18 cellular contexts compared by ENCODE assay signal in genomic region chr9:104842698-104843097, GRCh38.
A peak's percentile ranks its signal among the peaks of the same experiment; 100 is the strongest.
DNase-seq lines count a peak whose midpoint lies in the region; ATAC-seq and TF ChIP-seq lines count a peak whose summit lies in the region.
"Had no signal": no experiment of that assay in that cellular context is flagged by ENCODE, and none has a peak within 500 bp of the region (broad histone marks: within the 10 kb centered on the region; RNA-seq: fewer than 3 reads in every experiment).

No MANE protein-coding gene starts in this region.

- peaks cover 15% of the 10 kb centered on the region for H3K9me1 ChIP-seq in IMR-90 (ENCODE audit: insufficient read depth, low read length)

- in situ Hi-C loops in IMR-90 (cut with MboI; ENCODE audit: low sequenced_read_pairs) (no loop called here), mammary epithelial cell (cut with MboI; ENCODE audit: low sequenced_read_pairs in 2 of 2) (no loop called here)

- H3K9ac ChIP-seq in IMR-90 (ENCODE audit: low read depth, low read length) (no peak overlapping the region), mammary epithelial cell (ENCODE audit: insufficient read depth, low read length) (no peak overlapping the region)
- H3K9ac ChIP-seq: BLaER1 had no signal

- H3K18ac ChIP-seq in IMR-90 (ENCODE audit: low read depth, low read length), result no peak overlapping the region

- H3K27me3 Mint-ChIP-seq in endothelial cell (ENCODE audit: unreplicated experiment) (peaks cover 3% of the 10 kb centered on the region), memory B cell (no peaks in the 10 kb centered on the region)

- H3K4me2 ChIP-seq in IMR-90 (ENCODE audit: low read depth, low read length), result no peak overlapping the region
- H3K4me2 ChIP-seq in mammary epithelial cell (ENCODE audit: insufficient read depth, low read depth, low read length), result no peak overlapping the region
- H3K4me2 ChIP-seq: BLaER1 had no signal

- H3K27ac Mint-ChIP-seq in endothelial cell (ENCODE audit: unreplicated experiment) (peak overlapping the region; percentile 3), memory B cell (peak overlapping the region; percentile 4)
- H3K27ac Mint-ChIP-seq: CD8-positive, alpha-beta T cell had no signal

- intact Hi-C loops in IMR-90 (cut with micrococcal nuclease) (no loop called here), upper lobe of right lung (cut with DNase I) (no loop called here), mammary epithelial cell (cut with micrococcal nuclease) (no loop called here), esophagus muscularis mucosa (cut with DNase I) (no loop called here)

- H2AK9ac ChIP-seq in IMR-90 (replicated peaks; ENCODE audit: low read depth, low read length, poor library complexity), result no peak overlapping the region

- H3K4me1 Mint-ChIP-seq in endothelial cell (ENCODE audit: unreplicated experiment) (peaks cover 18% of the 10 kb centered on the region), memory B cell (no peaks in the 10 kb centered on the region)

- no peak overlapping the region for H3K14ac ChIP-seq in IMR-90 (replicated peaks; ENCODE audit: low read depth, low read length)

- peaks cover 3 to 10% of the 10 kb centered on the region in 2 experiments; a peak in 2 of 4 replicates for H3K79me1 ChIP-seq in IMR-90 (ENCODE audit: low read depth in 1 of 2, low read length in 2 of 2)

- CTCF ChIA-PET in IMR-90 (lab: Yijun Ruan, JAX) (no interaction called here), mammary epithelial cell (lab: Charles Lee; ENCODE audit: low non-redundant PET) (no interaction called here)

- H3K4me1 ChIP-seq in IMR-90 (ENCODE audit: control insufficient read depth, insufficient read depth, low read length) (no peaks in the 10 kb centered on the region; the same call in 1 of the 2 replicates), upper lobe of right lung (peaks cover 11% of the 10 kb centered on the region), mammary epithelial cell (ENCODE audit: insufficient read depth, low read length) (no peaks in the 10 kb centered on the region), esophagus muscularis mucosa (peaks cover 0 to 36% (median 6%) of the 10 kb centered on the region in 4 donors)
- H3K4me1 ChIP-seq: BLaER1 had no signal

- no peak for TF ChIP-seq EP300 in esophagus muscularis mucosa (IDR thresholded peaks at IDR 0.05)

- no peak overlapping the region for H2BK15ac ChIP-seq in IMR-90 (ENCODE audit: low read depth, low read length)

- POLR2A ChIA-PET in IMR-90 (lab: Charles Lee; ENCODE audit: unreplicated experiment), result no interaction called here

- no peak overlapping the region for H3K4ac ChIP-seq in IMR-90 (ENCODE audit: low read depth, low read length)

- H3K79me2 ChIP-seq in mammary epithelial cell (ENCODE audit: insufficient read depth, low read length), result no peaks in the 10 kb centered on the region

- H3K36me3 Mint-ChIP-seq in endothelial cell (ENCODE audit: low read depth, unreplicated experiment) (peaks cover 48% of the 10 kb centered on the region), memory B cell (peaks cover 30% of the 10 kb centered on the region)

- no peak for TF ChIP-seq CTCF in IMR-90 (conservative IDR thresholded peaks at IDR 0.05; ENCODE audit: low read depth, low read length)
- TF ChIP-seq CTCF in endothelial cell (IDR thresholded peaks at IDR 0.05; ENCODE audit: unreplicated experiment), result no peak
- TF ChIP-seq CTCF in upper lobe of right lung (IDR thresholded peaks at IDR 0.05), result no peak
- no peak for TF ChIP-seq CTCF in mammary epithelial cell (conservative IDR thresholded peaks at IDR 0.05 in 1 of 2, IDR thresholded peaks at IDR 0.05 in 1 of 2; ENCODE audit: extremely low read depth in 1 of 2, insufficient read depth in 1 of 2, low read depth in 1 of 2, low read length in 2 of 2)
- no peak for TF ChIP-seq CTCF in esophagus muscularis mucosa (IDR thresholded peaks at IDR 0.05)

- no peak overlapping the region for H4K5ac ChIP-seq in IMR-90 (ENCODE audit: low read depth, low read length)

- no peaks in the 10 kb centered on the region for H3K9me3 Mint-ChIP-seq in endothelial cell (ENCODE audit: unreplicated experiment)
- no peaks in the 10 kb centered on the region for H3K9me3 Mint-ChIP-seq in memory B cell
- H3K9me3 Mint-ChIP-seq: CD8-positive, alpha-beta T cell had no signal

- no peak overlapping the region for H3K23ac ChIP-seq in IMR-90 (ENCODE audit: low read depth, low read length)

- H2AK5ac ChIP-seq in IMR-90 (ENCODE audit: low read depth, low read length), result no peak overlapping the region

- H3K4me3 ChIP-seq in IMR-90 (ENCODE audit: insufficient read depth, low read depth, low read length), result no peak overlapping the region
- H3K4me3 ChIP-seq in upper lobe of right lung, result no peak overlapping the region
- H3K4me3 ChIP-seq in mammary epithelial cell (replicated peaks in 1 of 3; ENCODE audit: insufficient read depth in 1 of 3, low read depth in 2 of 3, low read length in 3 of 3), result no peak overlapping the region
- no peak overlapping the region for H3K4me3 ChIP-seq in esophagus muscularis mucosa
- H3K4me3 ChIP-seq: BLaER1 had no signal

- H3K56ac ChIP-seq in IMR-90 (ENCODE audit: extremely low read depth, insufficient read depth, low read length), result no peak overlapping the region

- DNase-seq in IMR-90 (no peak), endothelial cell (ENCODE audit: low spot score) (no peak), memory B cell (ENCODE audit: low spot score in 2 of 2) (no peak), upper lobe of right lung (no peak), mammary epithelial cell (no peak), esophagus muscularis mucosa (ENCODE audit: extremely low spot score) (no peak)
- no peak for DNase-seq in activated CD4-positive, CD25-positive, alpha-beta regulatory T cell treated with anti-CD3 and anti-CD28 coated beads, Interleukin-2, amount 50 U/mL, for 72 hours
- DNase-seq: CD8-positive, alpha-beta T cell; DMS79; KG1; NCI-H1105 treated with DMSO at 0.1 percent for 48 hours; NCI-H1694 treated with DMSO at 0.1 percent for 48 hours; NCI-H2227 treated with DMSO at 0.1 percent for 48 hours; NCI-H510A treated with DMSO at 0.1 percent for 48 hours; NCI-H774; OCI-M1; SHP77 had no signal

- H2AFZ ChIP-seq in IMR-90 (replicated peaks; ENCODE audit: low read length, poor library complexity) (no peak overlapping the region), mammary epithelial cell (ENCODE audit: low read depth, low read length) (no peak overlapping the region)

- ATAC-seq in IMR-90 (ENCODE audit: low read depth) (peak; percentile 53; the same call in 1 of the 2 replicates), memory B cell (ENCODE audit: low read depth) (no peak), upper lobe of right lung (peak; percentile 73)
- ATAC-seq: CD8-positive, alpha-beta T cell had no signal

- H2BK120ac ChIP-seq in IMR-90 (ENCODE audit: low read depth, low read length), result no peak overlapping the region

- no peak overlapping the region for H4K91ac ChIP-seq in IMR-90 (ENCODE audit: insufficient read depth, low read depth, low read length)

- TF ChIP-seq RAD21 in IMR-90 (IDR thresholded peaks at IDR 0.05; ENCODE audit: low read length), result no peak

- no TSS peak for BruUV-seq in IMR-90 (replicated peaks; lab: Mats Ljungman, UMichigan)
- no TSS peak for BruUV-seq in mammary epithelial cell (replicated peaks; lab: Mats Ljungman, UMichigan)

- no peak for TF ChIP-seq POLR2A in IMR-90 (IDR thresholded peaks at IDR 0.05; ENCODE audit: low read depth, low read length)
- TF ChIP-seq POLR2A in esophagus muscularis mucosa (IDR thresholded peaks at IDR 0.05; ENCODE audit: low read depth), result no peak

- H4K20me1 ChIP-seq in IMR-90 (ENCODE audit: insufficient read depth, low read length) (no peaks in the 10 kb centered on the region; the same call in none of the 2 replicates), mammary epithelial cell (ENCODE audit: insufficient read depth, low read length) (no peaks in the 10 kb centered on the region)

- H2BK5ac ChIP-seq in IMR-90 (ENCODE audit: low read depth, low read length, poor library complexity, severe bottlenecking), result no peak overlapping the region

- dilution Hi-C loops in IMR-90 (cut with HindIII; ENCODE audit: low sequenced_read_pairs, unreplicated experiment), result no loop called here
- dilution Hi-C loops in mammary epithelial cell (cut with HindIII; ENCODE audit: low sequenced_read_pairs), result no loop called here

- H3K36me3 ChIP-seq in IMR-90 (ENCODE audit: control insufficient read depth, insufficient read depth, low read length) (peaks cover 48% of the 10 kb centered on the region), upper lobe of right lung (peaks cover 65% of the 10 kb centered on the region), mammary epithelial cell (ENCODE audit: insufficient read depth, low read length) (no peaks in the 10 kb centered on the region), esophagus muscularis mucosa (peaks cover 44 to 71% (median 61%) of the 10 kb centered on the region in 4 donors)

- H2BK20ac ChIP-seq in IMR-90 (ENCODE audit: low read depth, low read length), result no peak overlapping the region

- WGBS in IMR-90 (ENCODE audit: extremely low coverage in 2 of 2, insufficient read length in 1 of 2), 2 experiments, result 83% methylated on average over 2 of the region's 2 CpGs; no CpG with 5 or more reads in 1 of the 2 experiments
- WGBS in mammary epithelial cell (ENCODE audit: low coverage, missing lambda C conversion rate), result 94% methylated on average over 2 of the region's 2 CpGs
- 93% methylated on average over 2 of the region's 2 CpGs for WGBS in esophagus muscularis mucosa

- H3K4me3 Mint-ChIP-seq in endothelial cell (ENCODE audit: unreplicated experiment), result peak overlapping the region; percentile 48
- H3K4me3 Mint-ChIP-seq in memory B cell, result no peak overlapping the region
- H3K4me3 Mint-ChIP-seq: CD8-positive, alpha-beta T cell had no signal

- H3K27ac ChIP-seq in IMR-90 (ENCODE audit: insufficient read depth, low read length) (no peak overlapping the region), upper lobe of right lung (no peak overlapping the region), mammary epithelial cell (ENCODE audit: insufficient read depth, low read depth, low read length) (no peak overlapping the region), esophagus muscularis mucosa (replicated peaks in 1 of 4) (no peak overlapping the region)
- H3K27ac ChIP-seq: BLaER1 had no signal

- H3K27me3 ChIP-seq in IMR-90 (ENCODE audit: control insufficient read depth, insufficient read depth, low read length), result no peaks in the 10 kb centered on the region
- H3K27me3 ChIP-seq in upper lobe of right lung, result no peaks in the 10 kb centered on the region
- no peaks in the 10 kb centered on the region for H3K27me3 ChIP-seq in mammary epithelial cell (ENCODE audit: insufficient read depth, low read length)
- H3K27me3 ChIP-seq in esophagus muscularis mucosa, result no peaks in the 10 kb centered on the region
- H3K27me3 ChIP-seq: BLaER1 had no signal

- H3K9me3 ChIP-seq in IMR-90 (ENCODE audit: control insufficient read depth, insufficient read depth, low read length) (no peaks in the 10 kb centered on the region), upper lobe of right lung (no peaks in the 10 kb centered on the region), mammary epithelial cell (replicated peaks; ENCODE audit: insufficient read depth, low read length) (no peaks in the 10 kb centered on the region), esophagus muscularis mucosa (no peaks in the 10 kb centered on the region)
- H3K9me3 ChIP-seq: BLaER1 had no signal

- no peak overlapping the region for H4K8ac ChIP-seq in IMR-90 (ENCODE audit: low read depth in 2 of 2, low read length in 2 of 2)

TF ChIP-seq in IMR-90, 13 proteins besides CTCF, POLR2A, EP300 and RAD21 (continues in another document):
- TF ChIP-seq RCOR1 (IDR thresholded peaks at IDR 0.05; ENCODE audit: insufficient replicate concordance, low read length), result no peak
